Comparison of ENCODE assay signal across 22 cellular contexts in genomic region chr11:69605737-69606526, GRCh38.
"Had no signal": no experiment of that assay in that cellular context is flagged by ENCODE, and none has a peak within 500 bp of the region (broad histone marks: within the 10 kb centered on the region; RNA-seq: fewer than 3 reads in every experiment).

No MANE protein-coding gene starts in this region.

- H3K4me3 ChIP-seq: ascending aorta, body of pancreas, Peyer's patch, SJCRH30 had no signal

- FAIRE-seq: bronchial epithelial cell had no signal

- H3K27me3 ChIP-seq: ascending aorta, body of pancreas, Peyer's patch, SJCRH30 had no signal

- DNase-seq: activated CD4-positive, alpha-beta memory T cell treated with anti-CD3 and anti-CD28 coated beads for 36 hours; activated CD4-positive, alpha-beta T cell treated with anti-CD3 and anti-CD28 coated beads, Interleukin-2, amount 10 ng/mL, durations not matched to agents 7 days and 5 days; activated CD4-positive, CD25-positive, alpha-beta regulatory T cell; activated gamma-delta T cell treated with Interleukin-2 at 50 U/mL for 16 hours; activated naive CD4-positive, alpha-beta T cell treated with anti-CD3 and anti-CD28 coated beads, Interleukin-2, amount 10 ng/mL, durations not matched to agents 7 days and 5 days; activated naive CD8-positive, alpha-beta T cell treated with anti-CD3 and anti-CD28 coated beads, Interleukin-2, amount 10 ng/mL, durations not matched to agents 7 days and 5 days; activated T-cell treated with anti-CD3 and anti-CD28 coated beads, Interleukin-2, amount 50 U/mL, for 72 hours; body of pancreas; central memory CD4-positive, alpha-beta T cell; Kasumi-1; NCI-H1105 treated with DMSO at 0.1 percent for 48 hours; NCI-H1436 treated with DMSO at 0.1 percent for 48 hours; NCI-H187; NCI-H2081; NCI-H524; Peyer's patch; Right ventricle myocardium superior; SJCRH30; SK-N-SH; T-helper 1 cell had no signal

- H3K36me3 ChIP-seq: ascending aorta, Peyer's patch, SJCRH30 had no signal
